14 cellular contexts compared by ENCODE assay signal in the genomic region with DNA sequence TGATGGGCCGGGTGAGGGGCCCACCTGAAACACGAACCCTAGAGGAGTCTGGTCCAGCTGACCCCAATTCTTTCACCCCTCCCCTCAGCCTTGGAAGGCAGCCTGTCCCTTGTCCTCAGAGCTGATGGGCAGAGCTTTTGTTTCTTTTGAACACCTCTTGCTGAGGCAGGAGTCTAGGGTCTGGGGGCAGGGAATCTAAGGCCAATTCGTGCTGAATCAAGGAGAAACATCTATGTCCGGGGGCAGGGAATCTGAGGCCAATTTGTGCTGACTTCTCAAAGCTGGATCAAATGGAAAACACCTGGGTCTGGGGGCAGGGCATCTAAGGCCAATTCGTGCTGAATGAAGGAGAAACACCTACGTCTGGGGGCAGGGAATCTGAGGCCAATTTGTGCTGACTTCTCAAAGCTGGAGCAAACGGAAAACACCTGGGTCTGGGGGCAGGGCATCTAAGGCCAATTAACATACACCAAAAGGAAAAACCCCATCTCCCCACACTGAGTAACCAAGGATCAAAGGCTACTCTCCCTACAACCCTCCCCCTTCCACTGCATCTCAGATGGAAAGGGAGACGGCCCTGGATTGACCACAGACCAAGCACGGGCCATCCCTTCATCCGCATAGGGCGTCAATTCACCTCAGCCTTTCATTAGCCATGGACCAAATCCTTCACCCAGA. TPM values are rescaled to one million over a fixed set of nuclear protein-coding genes. Genes with fewer than 3 reads are reported as not detected.
DNase-seq lines count a peak whose midpoint lies in the region; ATAC-seq and TF ChIP-seq lines count a peak whose summit lies in the region.
"Not testable (repeated sequence)": the region's sequence is repeated elsewhere in the genome, so short reads cannot be mapped to it uniquely, and the experiment has no call there.
"Had no signal": no experiment of that assay in that cellular context is flagged by ENCODE, and none has a peak within 500 bp of the region (broad histone marks: within the 10 kb centered on the region; RNA-seq: fewer than 3 reads in every experiment).

No MANE protein-coding gene starts in this region.

- H3K36me3 ChIP-seq in DND-41 (ENCODE audit: insufficient read depth, low read length); KOPT-K1 (ENCODE audit: insufficient read depth, low read length); thymus (ENCODE audit: control insufficient read depth, insufficient read depth): not testable (repeated sequence)

- H3K4me2 ChIP-seq in DND-41 (ENCODE audit: insufficient read depth, low read length): not testable (repeated sequence)

- H3K27me3 Mint-ChIP-seq in activated CD8-positive, alpha-beta T cell treated with anti-CD3 and anti-CD28 coated beads, Interleukin-2, amount 10 ng/mL, durations not matched to agents 7 days and 5 days (ENCODE audit: low read depth); activated naive CD8-positive, alpha-beta T cell treated with anti-CD3 and anti-CD28 coated beads, Interleukin-2, amount 50 U/mL, for 24 hours; nephron progenitor cell (ENCODE audit: low read depth, poor library complexity): not testable (repeated sequence)

- H4K20me1 ChIP-seq in DND-41 (ENCODE audit: insufficient read depth, low read length): not testable (repeated sequence)

- H3K27me3 ChIP-seq in DND-41 (ENCODE audit: insufficient read depth, low read length, poor library complexity); thymus (ENCODE audit: control insufficient read depth, insufficient read depth): not testable (repeated sequence)

- H3K9ac ChIP-seq in DND-41 (ENCODE audit: low read depth, low read length): peak overlapping the region; percentile 31; the same call in 1 of the 2 replicates

- H3K27ac Mint-ChIP-seq in activated CD8-positive, alpha-beta T cell treated with anti-CD3 and anti-CD28 coated beads, Interleukin-2, amount 10 ng/mL, durations not matched to agents 7 days and 5 days: peak overlapping the region; percentile 87
- H3K27ac Mint-ChIP-seq in activated naive CD8-positive, alpha-beta T cell treated with anti-CD3 and anti-CD28 coated beads, Interleukin-2, amount 50 U/mL, for 24 hours: peak overlapping the region; percentile 73
- H3K27ac Mint-ChIP-seq in nephron progenitor cell: peak overlapping the region; percentile 44

- H3K4me1 ChIP-seq in DND-41 (ENCODE audit: insufficient read depth, low read length) (peaks cover 77% of the 10 kb centered on the region), thymus (ENCODE audit: control insufficient read depth, insufficient read depth, low read length) (peaks cover 17% of the 10 kb centered on the region)

- not testable (repeated sequence) for TF ChIP-seq CTCF in DND-41 (IDR thresholded peaks at IDR 0.05; ENCODE audit: borderline replicate concordance, extremely low read depth, low read length, poor library complexity, severe bottlenecking); nephron progenitor cell (IDR thresholded peaks at IDR 0.05)

- H3K79me2 ChIP-seq in DND-41 (ENCODE audit: insufficient read depth, low read length): not testable (repeated sequence)

- H3K27ac ChIP-seq in DND-41 (ENCODE audit: low read length): peak overlapping the region; percentile 70
- H3K27ac ChIP-seq in KOPT-K1 (ENCODE audit: low read depth, low read length, poor library complexity, severe bottlenecking): peak overlapping the region; percentile 77
- H3K27ac ChIP-seq in thymus (ENCODE audit: low read depth): peak overlapping the region; percentile 82

- peaks cover 86% of the 10 kb centered on the region for H3K4me1 Mint-ChIP-seq in activated CD8-positive, alpha-beta T cell treated with anti-CD3 and anti-CD28 coated beads, Interleukin-2, amount 10 ng/mL, durations not matched to agents 7 days and 5 days (ENCODE audit: low read depth)
- peaks cover 86% of the 10 kb centered on the region for H3K4me1 Mint-ChIP-seq in activated naive CD8-positive, alpha-beta T cell treated with anti-CD3 and anti-CD28 coated beads, Interleukin-2, amount 50 U/mL, for 24 hours
- H3K4me1 Mint-ChIP-seq in nephron progenitor cell: peaks cover 40% of the 10 kb centered on the region

- CTCF ChIA-PET in activated CD8-positive, alpha-beta T cell treated with anti-CD3 and anti-CD28 coated beads, Interleukin-2, amount 10 ng/mL, durations not matched to agents 7 days and 5 days (lab: Charles Lee): not testable (repeated sequence)

- H3K4me3 Mint-ChIP-seq in activated CD8-positive, alpha-beta T cell treated with anti-CD3 and anti-CD28 coated beads, Interleukin-2, amount 10 ng/mL, durations not matched to agents 7 days and 5 days: peak overlapping the region; percentile 59
- H3K4me3 Mint-ChIP-seq in activated naive CD8-positive, alpha-beta T cell treated with anti-CD3 and anti-CD28 coated beads, Interleukin-2, amount 50 U/mL, for 24 hours; nephron progenitor cell: not testable (repeated sequence)

- H3K9me3 Mint-ChIP-seq in activated CD8-positive, alpha-beta T cell treated with anti-CD3 and anti-CD28 coated beads, Interleukin-2, amount 10 ng/mL, durations not matched to agents 7 days and 5 days (ENCODE audit: insufficient read depth); activated naive CD8-positive, alpha-beta T cell treated with anti-CD3 and anti-CD28 coated beads, Interleukin-2, amount 50 U/mL, for 24 hours; nephron progenitor cell: not testable (repeated sequence)

- POLR2A ChIA-PET in activated CD8-positive, alpha-beta T cell treated with anti-CD3 and anti-CD28 coated beads, Interleukin-2, amount 10 ng/mL, durations not matched to agents 7 days and 5 days (lab: Charles Lee): interaction anchor here (1.8 kb wide), 1 partner anchor 14 kb away, joined by 8 read pairs; no protein-coding TSS in a partner anchor

- H3K36me3 Mint-ChIP-seq in activated CD8-positive, alpha-beta T cell treated with anti-CD3 and anti-CD28 coated beads, Interleukin-2, amount 10 ng/mL, durations not matched to agents 7 days and 5 days (ENCODE audit: low read depth): peaks cover 59% of the 10 kb centered on the region
- peaks cover 15% of the 10 kb centered on the region for H3K36me3 Mint-ChIP-seq in activated naive CD8-positive, alpha-beta T cell treated with anti-CD3 and anti-CD28 coated beads, Interleukin-2, amount 50 U/mL, for 24 hours (ENCODE audit: low read depth)
- not testable (repeated sequence) for H3K36me3 Mint-ChIP-seq in nephron progenitor cell (ENCODE audit: low read depth)

- not testable (repeated sequence) for H3K9me3 ChIP-seq in DND-41 (ENCODE audit: insufficient read depth, low read length, severe bottlenecking); KOPT-K1 (ENCODE audit: insufficient read depth, low read length, poor library complexity, severe bottlenecking); thymus (ENCODE audit: control insufficient read depth)

- ATAC-seq in DND-41 (ENCODE audit: insufficient read depth, low read depth); activated CD8-positive, alpha-beta T cell treated with anti-CD3 and anti-CD28 coated beads, Interleukin-2, amount 10 ng/mL, durations not matched to agents 7 days and 5 days; activated naive CD8-positive, alpha-beta T cell treated with anti-CD3 and anti-CD28 coated beads, Interleukin-2, amount 50 U/mL, for 24 hours: not testable (repeated sequence)

- not testable (repeated sequence) for H3K4me3 ChIP-seq in DND-41 (ENCODE audit: low read depth in 1 of 2, low read length in 2 of 2); thymus (ENCODE audit: low read length)

- not testable (repeated sequence) for DNase-seq in DND-41; activated CD8-positive, alpha-beta T cell treated with anti-CD3 and anti-CD28 coated beads, Interleukin-2, amount 10 ng/mL, durations not matched to agents 7 days and 5 days; activated naive CD8-positive, alpha-beta T cell treated with anti-CD3 and anti-CD28 coated beads, Interleukin-2, amount 50 U/mL, for 24 hours; nephron progenitor cell
- peak; percentile 16 for DNase-seq in activated effector memory CD4-positive, alpha-beta T cell treated with anti-CD3 and anti-CD28 coated beads, Interleukin-2, amount 50 U/mL, for 16 hours

- WGBS in thymus: 54% methylated on average over 9 of the region's 11 CpGs

- not testable (repeated sequence) for H2AFZ ChIP-seq in DND-41 (ENCODE audit: low read depth, low read length)

RNA-seq across cellular contexts. Expression of a gene that starts 21.7 kb away (rescaled TPM):
- 100 to 1,000 TPM; 423 to 439 TPM for total RNA-seq in activated CD8-positive, alpha-beta T cell treated with anti-CD3 and anti-CD28 coated beads, Interleukin-2, amount 10 ng/mL, durations not matched to agents 7 days and 5 days
- 111 TPM for polyA plus RNA-seq in thymus
- total RNA-seq: A172, B cell, Daoy, HFFc6, HT1080, IMR-90 had no signal
- polyA plus RNA-seq: IMR-90 had no signal

RNA-seq across cellular contexts. Expression of a gene that starts 49.3 kb away (rescaled TPM):
- total RNA-seq in activated CD8-positive, alpha-beta T cell treated with anti-CD3 and anti-CD28 coated beads, Interleukin-2, amount 10 ng/mL, durations not matched to agents 7 days and 5 days: 100 to 1,000 TPM; 667 to 675 TPM
- 242 TPM for polyA plus RNA-seq in thymus
- total RNA-seq: A172, Daoy, H7, HFFc6, HT1080, IMR-90 had no signal
- polyA plus RNA-seq: IMR-90 had no signal
